Comparison of ENCODE assay signal across 3 cellular contexts in the genomic region with DNA sequence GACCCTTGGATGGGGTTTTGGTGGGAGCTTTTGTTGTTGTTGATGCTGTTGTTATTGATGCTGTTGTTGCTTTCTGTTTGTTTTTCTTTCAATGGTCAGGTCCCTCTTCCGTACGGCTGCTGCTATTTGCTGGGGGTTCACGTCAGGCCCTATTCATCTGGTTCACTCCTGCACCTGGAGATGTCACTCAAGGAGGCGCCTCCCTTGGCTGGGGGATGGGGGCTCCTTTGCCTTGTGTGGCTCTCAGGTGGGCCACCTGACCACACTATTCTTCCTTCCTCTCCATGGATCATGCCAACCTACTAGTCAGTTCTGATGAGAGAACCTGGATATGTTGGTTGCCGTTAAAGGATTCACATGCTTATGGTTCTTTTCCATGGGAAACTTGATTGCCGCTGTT.
"Had no signal": no experiment of that assay in that cellular context is flagged by ENCODE, and none has a peak within 500 bp of the region (broad histone marks: within the 10 kb centered on the region; RNA-seq: fewer than 3 reads in every experiment).

No MANE protein-coding gene starts in this region.

- H3K4me3 ChIP-seq: GM12878 had no signal

- DNase-seq: GDM1, GF-D8 had no signal

- ATAC-seq: GM12878 had no signal
